ENCODE assay signal across 8 cellular contexts in genomic region chr13:50130686-50131051, GRCh38.
A peak's percentile ranks its signal among the peaks of the same experiment; 100 is the strongest.
DNase-seq lines count a peak whose midpoint lies in the region; ATAC-seq, FAIRE-seq and TF ChIP-seq lines count a peak whose summit lies in the region.

No MANE protein-coding gene starts in this region.

- H3K4me2 ChIP-seq in A549 = peak overlapping the region; percentile 97

- H3K4me3 Mint-ChIP-seq in T-helper 2 cell treated with Interferon-gamma antibody and Interleukin-4, amounts not matched to agents 5 μg/mL and 100 μg/mL, for 36 hours = peak overlapping the region; percentile 77
- peak overlapping the region; percentile 81 to 90 (median 82) for H3K4me3 Mint-ChIP-seq in nephron

- H3K4me1 ChIP-seq in A549 (peaks cover 9% of the 10 kb centered on the region; the same call in 2 of the 3 replicates), esophagus (ENCODE audit: control insufficient read depth in 2 of 2, insufficient read depth in 2 of 2, low read length in 1 of 2) (peaks cover 0 to 7% of the 10 kb centered on the region in 2 donors)

- 5% methylated on average over 16 of the region's 21 CpGs for WGBS in A549 (ENCODE audit: missing lambda C conversion rate)
- WGBS in esophagus, 2 donors = 4 to 5% methylated on average over 21 of the region's 21 CpGs

- H3K9me3 Mint-ChIP-seq in T-helper 2 cell treated with Interferon-gamma antibody and Interleukin-4, amounts not matched to agents 5 μg/mL and 100 μg/mL, for 36 hours = peaks cover 15% of the 10 kb centered on the region
- H3K9me3 Mint-ChIP-seq in nephron = no peaks in the 10 kb centered on the region

- no peaks in the 10 kb centered on the region for H3K36me3 ChIP-seq in esophagus (ENCODE audit: control insufficient read depth in 2 of 2, insufficient read depth in 2 of 2, low read length in 1 of 2)

- peaks cover 43% of the 10 kb centered on the region for H3K4me1 Mint-ChIP-seq in T-helper 2 cell treated with Interferon-gamma antibody and Interleukin-4, amounts not matched to agents 5 μg/mL and 100 μg/mL, for 36 hours (ENCODE audit: low read depth)
- peaks cover 57% of the 10 kb centered on the region for H3K4me1 Mint-ChIP-seq in nephron

- peaks cover 10% of the 10 kb centered on the region for H3K36me3 Mint-ChIP-seq in T-helper 2 cell treated with Interferon-gamma antibody and Interleukin-4, amounts not matched to agents 5 μg/mL and 100 μg/mL, for 36 hours (ENCODE audit: low read depth)
- no peaks in the 10 kb centered on the region for H3K36me3 Mint-ChIP-seq in nephron (ENCODE audit: low read depth)

- TF ChIP-seq POLR2A in A549 (IDR thresholded peaks at IDR 0.05; ENCODE audit: low read length) = no peak

- no peak for FAIRE-seq in A549 (lab: Jason Lieb, UNC)

- no peak for TF ChIP-seq EP300 in A549 (IDR thresholded peaks at IDR 0.05)

- H3K27ac Mint-ChIP-seq in T-helper 2 cell treated with Interferon-gamma antibody and Interleukin-4, amounts not matched to agents 5 μg/mL and 100 μg/mL, for 36 hours = peak overlapping the region; percentile 45
- peak overlapping the region in 2 of 3 experiments; percentile 75 to 99 for H3K27ac Mint-ChIP-seq in nephron

- peaks cover 0 to 7% of the 10 kb centered on the region in 2 donors for H3K27me3 ChIP-seq in esophagus (ENCODE audit: control insufficient read depth in 1 of 2, insufficient read depth in 2 of 2, low read length in 2 of 2)

- POLR2A ChIA-PET in A549 (lab: Yijun Ruan, JAX) = no interaction called here

- peaks cover 83% of the 10 kb centered on the region for H3K27me3 Mint-ChIP-seq in T-helper 2 cell treated with Interferon-gamma antibody and Interleukin-4, amounts not matched to agents 5 μg/mL and 100 μg/mL, for 36 hours (ENCODE audit: low read depth)
- H3K27me3 Mint-ChIP-seq in nephron (ENCODE audit: low read depth) = peaks cover 98% of the 10 kb centered on the region

- CTCF ChIA-PET in A549 (lab: Yijun Ruan, JAX) = no interaction called here

- no peak for TF ChIP-seq CTCF in A549 (IDR thresholded peaks at IDR 0.05)
- TF ChIP-seq CTCF in nephron (IDR thresholded peaks at IDR 0.05; ENCODE audit: unreplicated experiment in 3 of 3) = no peak

- TF ChIP-seq RAD21 in A549 (conservative IDR thresholded peaks at IDR 0.05 in 1 of 2, IDR thresholded peaks at IDR 0.05 in 1 of 2) = no peak

- H3K4me3 ChIP-seq in A549 (peak overlapping the region; percentile 60), esophagus (ENCODE audit: low read depth in 1 of 2, low read length in 2 of 2) (peak overlapping the region; percentile 26 to 43)

- H3K9me3 ChIP-seq in A549 (no peaks in the 10 kb centered on the region), esophagus (ENCODE audit: control insufficient read depth in 2 of 2, insufficient read depth in 1 of 2, low read depth in 1 of 2, low read length in 1 of 2) (no peaks in the 10 kb centered on the region)

- peak overlapping the region; percentile 73 to 81; a peak in 5 of 6 replicates for H3K27ac ChIP-seq in A549
- no peak overlapping the region for H3K27ac ChIP-seq in esophagus (ENCODE audit: low read depth in 2 of 2, low read length in 1 of 2)

- DNase-seq in A549 (ENCODE audit: low read depth in 1 of 2, low spot score in 1 of 2) (peak; percentile 8 to 28), UCSD-AML1 (lab: John Stamatoyannopoulos, UW; ENCODE audit: unreplicated experiment) (no peak), kidney glomerular epithelial cell (lab: John Stamatoyannopoulos, UW) (no peak), cerebellum (ENCODE audit: low spot score) (no peak)
- DNase-seq in T-helper 2 cell treated with Interferon-gamma antibody and Interleukin-4, amounts not matched to agents 5 μg/mL and 100 μg/mL, for 36 hours (ENCODE audit: low spot score) = no peak

- ATAC-seq in A549 (peak; percentile 56 to 81; a peak in 5 of 6 replicates), GM18909 (IDR thresholded peaks at IDR 0.05; ENCODE audit: poor library complexity, unreplicated experiment) (peak; percentile 7)

TF ChIP-seq in A549, 52 proteins besides CTCF, POLR2A, EP300 and RAD21:
- TF ChIP-seq FOXS1 (CRISPR knock-in tag; IDR thresholded peaks at IDR 0.05) = no peak
- no peak for TF ChIP-seq BHLHE40 (IDR thresholded peaks at IDR 0.05; ENCODE audit: low read depth, low read length)
- no peak for TF ChIP-seq MYC (IDR thresholded peaks at IDR 0.05; ENCODE audit: borderline replicate concordance, low read length)
- no peak for TF ChIP-seq RCOR1 (IDR thresholded peaks at IDR 0.05; ENCODE audit: low read depth, low read length)
- no peak for TF ChIP-seq TP53 (CRISPR knock-in tag; IDR thresholded peaks at IDR 0.05)
- TF ChIP-seq CHD2 (IDR thresholded peaks at IDR 0.05; ENCODE audit: low read length, partially characterized antibody) = no peak
- no peak for TF ChIP-seq ESRRA (IDR thresholded peaks at IDR 0.05; ENCODE audit: borderline replicate concordance, low read length)
- no peak for TF ChIP-seq MAFK (IDR thresholded peaks at IDR 0.05; ENCODE audit: partially characterized antibody)
- TF ChIP-seq HOXA7 (CRISPR knock-in tag; IDR thresholded peaks at IDR 0.05) = no peak
- no peak for TF ChIP-seq ZSCAN20 (CRISPR knock-in tag; IDR thresholded peaks at IDR 0.05)
- no peak for TF ChIP-seq SREBF2 (IDR thresholded peaks at IDR 0.05)
- TF ChIP-seq, protein P1, sequence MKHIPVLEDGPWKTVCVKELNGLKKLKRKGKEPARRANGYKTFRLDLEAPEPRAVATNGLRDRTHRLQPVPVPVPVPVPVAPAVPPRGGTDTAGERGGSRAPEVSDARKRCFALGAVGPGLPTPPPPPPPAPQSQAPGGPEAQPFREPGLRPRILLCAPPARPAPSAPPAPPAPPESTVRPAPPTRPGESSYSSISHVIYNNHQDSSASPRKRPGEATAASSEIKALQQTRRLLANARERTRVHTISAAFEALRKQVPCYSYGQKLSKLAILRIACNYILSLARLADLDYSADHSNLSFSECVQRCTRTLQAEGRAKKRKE (CRISPR knock-in tag; IDR thresholded peaks at IDR 0.05; ENCODE audit: low read depth) = no peak
- TF ChIP-seq ZNF302 (CRISPR knock-in tag; IDR thresholded peaks at IDR 0.05) = no peak
- no peak for TF ChIP-seq CBX2 (IDR thresholded peaks at IDR 0.05; ENCODE audit: borderline replicate concordance, low read depth)

Comparison
In these comparisons a context has a peak if more than half of its experiments do, and no peak if none do; other contexts are left out.
1. DNase-seq: peak in A549 (2 of 2); none in T-helper 2 cell treated with Interferon-gamma antibody and Interleukin-4, amounts not matched to agents 5 μg/mL and 100 μg/mL, for 36 hours (single experiment), UCSD-AML1 (single experiment), kidney glomerular epithelial cell (single experiment) and cerebellum (single experiment).
2. H3K27ac ChIP-seq: peak in A549 (2 of 2); none in esophagus (0 of 2).